9 cellular contexts compared by ENCODE assay signal in the genomic region with DNA sequence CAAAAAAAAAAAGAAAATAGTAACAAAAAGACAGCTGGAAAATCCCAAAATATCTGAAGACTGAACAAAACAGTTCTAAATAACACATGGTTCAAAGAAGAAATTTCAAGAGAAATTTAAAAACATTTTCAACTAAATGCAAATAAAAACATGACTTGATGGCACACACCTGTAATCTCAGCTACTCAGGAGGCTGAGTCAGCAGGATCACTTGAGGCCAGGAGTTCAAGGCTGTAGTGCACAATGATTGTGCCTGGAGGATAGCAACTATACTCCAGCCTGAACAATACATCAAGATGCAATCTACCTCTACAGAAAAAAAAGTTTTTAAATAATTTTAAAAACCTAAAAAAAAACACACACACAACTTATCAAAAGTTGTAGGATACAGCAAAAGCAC.
"Had no signal": no experiment of that assay in that cellular context is flagged by ENCODE, and none has a peak within 500 bp of the region (broad histone marks: within the 10 kb centered on the region; RNA-seq: fewer than 3 reads in every experiment).

No MANE protein-coding gene starts in this region.

- H3K4me3 ChIP-seq: GM23338, HAP-1 had no signal

- H3K4me3 Mint-ChIP-seq: GM23338, HFFc6, IgD-negative memory B cell had no signal

- FAIRE-seq: H1, H54 had no signal

- H3K27me3 Mint-ChIP-seq: IgD-negative memory B cell had no signal

- H3K4me1 ChIP-seq: HAP-1 had no signal

- H3K36me3 ChIP-seq: HAP-1 had no signal

- H2AFZ ChIP-seq: GM23338 had no signal

- H3K9me3 ChIP-seq: HAP-1 had no signal

- H3K27ac Mint-ChIP-seq: GM23338, HFFc6, IgD-negative memory B cell had no signal

- H3K9me3 Mint-ChIP-seq: GM23338, HFFc6 had no signal

- H3K27ac ChIP-seq: HL-60 had no signal

- ATAC-seq: GM23338, HCT116 had no signal

- DNase-seq: HFFc6, KG1 had no signal
